Comparison of ENCODE assay signal across 1 cellular context in genomic region chr15:40863660-40864285, GRCh38.
TF ChIP-seq lines count a peak whose summit lies in the region.

No MANE protein-coding gene starts in this region.

TF ChIP-seq in HepG2, 621 proteins besides CTCF, POLR2A, EP300 and RAD21 (continued from another document):
- TF ChIP-seq ZNF292 (CRISPR knock-in tag; IDR thresholded peaks at IDR 0.05; ENCODE audit: borderline replicate concordance, low read depth) (no peak), U2AF1 (optimal IDR thresholded peaks at IDR 0.05; ENCODE audit: low read depth, low read length) (no peak), HNRNPL (IDR thresholded peaks at IDR 0.05; ENCODE audit: low read depth, low read length) (no peak), RCOR2 (CRISPR knock-in tag; IDR thresholded peaks at IDR 0.05) (peak; percentile 67; the same call in 1 of the 2 replicates), ZNF777 (CRISPR knock-in tag; IDR thresholded peaks at IDR 0.05) (no peak), ZNF12 (CRISPR knock-in tag; IDR thresholded peaks at IDR 0.05) (no peak), CCDC6 (CRISPR knock-in tag; IDR thresholded peaks at IDR 0.05) (no peak), NR3C1 (CRISPR knock-in tag; IDR thresholded peaks at IDR 0.05) (no peak), SIX1 (CRISPR knock-in tag; IDR thresholded peaks at IDR 0.05; ENCODE audit: borderline replicate concordance) (no peak), MZF1 (CRISPR knock-in tag; IDR thresholded peaks at IDR 0.05; ENCODE audit: borderline replicate concordance) (no peak), GTF3A (CRISPR knock-in tag; conservative IDR thresholded peaks at IDR 0.05) (no peak), SRSF1 (optimal IDR thresholded peaks at IDR 0.05; ENCODE audit: low read depth, low read length) (no peak), ZMYM3 (CRISPR knock-in tag; IDR thresholded peaks at IDR 0.05) (peak; percentile 79), SMAD1 (CRISPR knock-in tag; IDR thresholded peaks at IDR 0.05; ENCODE audit: borderline replicate concordance, low read depth) (no peak), ZBTB14 (CRISPR knock-in tag; IDR thresholded peaks at IDR 0.05) (no peak), ZNF75D (CRISPR knock-in tag; IDR thresholded peaks at IDR 0.05; ENCODE audit: borderline replicate concordance) (no peak), SCMH1 (CRISPR knock-in tag; IDR thresholded peaks at IDR 0.05; ENCODE audit: borderline replicate concordance) (no peak), DBP (CRISPR knock-in tag; IDR thresholded peaks at IDR 0.05; ENCODE audit: not compliant biosample characterization) (no peak), SOX5 (CRISPR knock-in tag; IDR thresholded peaks at IDR 0.05; ENCODE audit: borderline replicate concordance) (no peak), HDAC2 (CRISPR knock-in tag; IDR thresholded peaks at IDR 0.05) (0 out of 2 replicates have a peak, but pooled peaks have one; percentile 22), ZNF549 (CRISPR knock-in tag; IDR thresholded peaks at IDR 0.05) (no peak), SIX4 (CRISPR knock-in tag; IDR thresholded peaks at IDR 0.05) (no peak), ZNF768 (CRISPR knock-in tag; IDR thresholded peaks at IDR 0.05) (peak; percentile 100), ZNF891 (CRISPR knock-in tag; IDR thresholded peaks at IDR 0.05) (no peak), CAMTA2 (CRISPR knock-in tag; IDR thresholded peaks at IDR 0.05; ENCODE audit: borderline replicate concordance) (no peak), E2F5 (CRISPR knock-in tag; conservative IDR thresholded peaks at IDR 0.05) (no peak), ZNF776 (CRISPR knock-in tag; IDR thresholded peaks at IDR 0.05) (no peak), ESRRA (CRISPR knock-in tag; IDR thresholded peaks at IDR 0.05; ENCODE audit: low read depth) (no peak), KDM1A (CRISPR knock-in tag; IDR thresholded peaks at IDR 0.05) (0 out of 2 replicates have a peak, but pooled peaks have one; percentile 42), GFI1 (CRISPR knock-in tag; IDR thresholded peaks at IDR 0.05; ENCODE audit: borderline replicate concordance) (no peak), ZNF678 (CRISPR knock-in tag; IDR thresholded peaks at IDR 0.05) (no peak), ARID5B (CRISPR knock-in tag; IDR thresholded peaks at IDR 0.05) (no peak), KDM5B (CRISPR knock-in tag; IDR thresholded peaks at IDR 0.05; ENCODE audit: borderline replicate concordance) (no peak), EED (CRISPR knock-in tag; IDR thresholded peaks at IDR 0.05) (no peak), JUNB (CRISPR knock-in tag; IDR thresholded peaks at IDR 0.05; ENCODE audit: borderline replicate concordance) (no peak), ZNF276 (CRISPR knock-in tag; IDR thresholded peaks at IDR 0.05; ENCODE audit: low read depth) (no peak)
- TF ChIP-seq, protein P1, sequence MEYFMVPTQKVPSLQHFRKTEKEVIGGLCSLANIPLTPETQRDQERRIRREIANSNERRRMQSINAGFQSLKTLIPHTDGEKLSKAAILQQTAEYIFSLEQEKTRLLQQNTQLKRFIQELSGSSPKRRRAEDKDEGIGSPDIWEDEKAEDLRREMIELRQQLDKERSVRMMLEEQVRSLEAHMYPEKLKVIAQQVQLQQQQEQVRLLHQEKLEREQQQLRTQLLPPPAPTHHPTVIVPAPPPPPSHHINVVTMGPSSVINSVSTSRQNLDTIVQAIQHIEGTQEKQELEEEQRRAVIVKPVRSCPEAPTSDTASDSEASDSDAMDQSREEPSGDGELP (IDR thresholded peaks at IDR 0.05; ENCODE audit: borderline replicate concordance, low read depth): no peak
- TF ChIP-seq, protein P2, sequence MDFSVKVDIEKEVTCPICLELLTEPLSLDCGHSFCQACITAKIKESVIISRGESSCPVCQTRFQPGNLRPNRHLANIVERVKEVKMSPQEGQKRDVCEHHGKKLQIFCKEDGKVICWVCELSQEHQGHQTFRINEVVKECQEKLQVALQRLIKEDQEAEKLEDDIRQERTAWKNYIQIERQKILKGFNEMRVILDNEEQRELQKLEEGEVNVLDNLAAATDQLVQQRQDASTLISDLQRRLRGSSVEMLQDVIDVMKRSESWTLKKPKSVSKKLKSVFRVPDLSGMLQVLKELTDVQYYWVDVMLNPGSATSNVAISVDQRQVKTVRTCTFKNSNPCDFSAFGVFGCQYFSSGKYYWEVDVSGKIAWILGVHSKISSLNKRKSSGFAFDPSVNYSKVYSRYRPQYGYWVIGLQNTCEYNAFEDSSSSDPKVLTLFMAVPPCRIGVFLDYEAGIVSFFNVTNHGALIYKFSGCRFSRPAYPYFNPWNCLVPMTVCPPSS (IDR thresholded peaks at IDR 0.05): no peak
- TF ChIP-seq, protein P3, sequence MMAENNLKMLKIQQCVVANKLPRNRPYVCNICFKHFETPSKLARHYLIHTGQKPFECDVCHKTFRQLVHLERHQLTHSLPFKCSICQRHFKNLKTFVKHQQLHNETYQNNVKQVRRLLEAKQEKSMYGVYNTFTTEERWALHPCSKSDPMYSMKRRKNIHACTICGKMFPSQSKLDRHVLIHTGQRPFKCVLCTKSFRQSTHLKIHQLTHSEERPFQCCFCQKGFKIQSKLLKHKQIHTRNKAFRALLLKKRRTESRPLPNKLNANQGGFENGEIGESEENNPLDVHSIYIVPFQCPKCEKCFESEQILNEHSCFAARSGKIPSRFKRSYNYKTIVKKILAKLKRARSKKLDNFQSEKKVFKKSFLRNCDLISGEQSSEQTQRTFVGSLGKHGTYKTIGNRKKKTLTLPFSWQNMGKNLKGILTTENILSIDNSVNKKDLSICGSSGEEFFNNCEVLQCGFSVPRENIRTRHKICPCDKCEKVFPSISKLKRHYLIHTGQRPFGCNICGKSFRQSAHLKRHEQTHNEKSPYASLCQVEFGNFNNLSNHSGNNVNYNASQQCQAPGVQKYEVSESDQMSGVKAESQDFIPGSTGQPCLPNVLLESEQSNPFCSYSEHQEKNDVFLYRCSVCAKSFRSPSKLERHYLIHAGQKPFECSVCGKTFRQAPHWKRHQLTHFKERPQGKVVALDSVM (CRISPR knock-in tag; IDR thresholded peaks at IDR 0.05): peak; percentile 73; the same call in 1 of the 2 replicates
- TF ChIP-seq, protein P4, sequence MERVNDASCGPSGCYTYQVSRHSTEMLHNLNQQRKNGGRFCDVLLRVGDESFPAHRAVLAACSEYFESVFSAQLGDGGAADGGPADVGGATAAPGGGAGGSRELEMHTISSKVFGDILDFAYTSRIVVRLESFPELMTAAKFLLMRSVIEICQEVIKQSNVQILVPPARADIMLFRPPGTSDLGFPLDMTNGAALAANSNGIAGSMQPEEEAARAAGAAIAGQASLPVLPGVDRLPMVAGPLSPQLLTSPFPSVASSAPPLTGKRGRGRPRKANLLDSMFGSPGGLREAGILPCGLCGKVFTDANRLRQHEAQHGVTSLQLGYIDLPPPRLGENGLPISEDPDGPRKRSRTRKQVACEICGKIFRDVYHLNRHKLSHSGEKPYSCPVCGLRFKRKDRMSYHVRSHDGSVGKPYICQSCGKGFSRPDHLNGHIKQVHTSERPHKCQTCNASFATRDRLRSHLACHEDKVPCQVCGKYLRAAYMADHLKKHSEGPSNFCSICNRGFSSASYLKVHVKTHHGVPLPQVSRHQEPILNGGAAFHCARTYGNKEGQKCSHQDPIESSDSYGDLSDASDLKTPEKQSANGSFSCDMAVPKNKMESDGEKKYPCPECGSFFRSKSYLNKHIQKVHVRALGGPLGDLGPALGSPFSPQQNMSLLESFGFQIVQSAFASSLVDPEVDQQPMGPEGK (CRISPR knock-in tag; IDR thresholded peaks at IDR 0.05): no peak
- TF ChIP-seq, protein P5, sequence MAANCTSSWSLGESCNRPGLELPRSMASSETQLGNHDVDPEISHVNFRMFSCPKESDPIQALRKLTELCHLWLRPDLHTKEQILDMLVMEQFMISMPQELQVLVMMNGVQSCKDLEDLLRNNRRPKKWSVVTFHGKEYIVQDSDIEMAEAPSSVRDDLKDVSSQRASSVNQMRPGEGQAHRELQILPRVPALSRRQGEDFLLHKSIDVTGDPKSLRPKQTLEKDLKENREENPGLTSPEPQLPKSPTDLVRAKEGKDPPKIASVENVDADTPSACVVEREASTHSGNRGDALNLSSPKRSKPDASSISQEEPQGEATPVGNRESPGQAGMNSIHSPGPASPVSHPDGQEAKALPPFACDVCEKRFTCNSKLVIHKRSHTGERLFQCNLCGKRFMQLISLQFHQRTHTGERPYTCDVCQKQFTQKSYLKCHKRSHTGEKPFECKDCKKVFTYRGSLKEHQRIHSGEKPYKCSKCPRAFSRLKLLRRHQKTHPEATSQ (CRISPR knock-in tag; IDR thresholded peaks at IDR 0.05; ENCODE audit: borderline replicate concordance): no peak
